Comparison of ENCODE assay signal across 1 cellular context in the genomic region with DNA sequence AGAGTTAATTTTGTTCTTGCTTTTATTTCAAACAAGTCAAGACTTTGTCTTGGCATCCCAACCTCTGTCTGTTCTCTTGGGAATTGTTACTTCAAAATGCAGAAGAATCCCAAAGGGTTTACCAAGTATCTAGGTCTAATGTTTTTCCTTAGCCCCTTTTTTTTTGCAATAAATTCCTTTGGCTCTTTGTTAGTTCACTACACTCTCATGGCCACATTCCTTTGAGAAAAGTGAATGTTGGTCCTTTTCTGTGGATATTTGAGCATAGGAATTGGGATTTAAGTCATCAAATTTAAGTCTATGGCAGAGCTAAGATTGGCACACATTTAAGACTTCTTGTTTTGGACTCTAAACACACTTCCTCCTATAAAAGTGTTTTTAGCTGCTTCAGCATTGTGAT.
TF ChIP-seq lines count a peak whose summit lies in the region.

No MANE protein-coding gene starts in this region.

TF ChIP-seq in SK-N-SH, 30 proteins besides CTCF, POLR2A, EP300 and RAD21 (continued from another document):
- TF ChIP-seq, protein P1, sequence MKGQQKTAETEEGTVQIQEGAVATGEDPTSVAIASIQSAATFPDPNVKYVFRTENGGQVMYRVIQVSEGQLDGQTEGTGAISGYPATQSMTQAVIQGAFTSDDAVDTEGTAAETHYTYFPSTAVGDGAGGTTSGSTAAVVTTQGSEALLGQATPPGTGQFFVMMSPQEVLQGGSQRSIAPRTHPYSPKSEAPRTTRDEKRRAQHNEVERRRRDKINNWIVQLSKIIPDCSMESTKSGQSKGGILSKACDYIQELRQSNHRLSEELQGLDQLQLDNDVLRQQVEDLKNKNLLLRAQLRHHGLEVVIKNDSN (IDR thresholded peaks at IDR 0.05; ENCODE audit: borderline replicate concordance, low read depth): no peak
- TF ChIP-seq RFX5 (IDR thresholded peaks at IDR 0.05; ENCODE audit: low read length) (no peak), CHD2 (IDR thresholded peaks at IDR 0.05; ENCODE audit: low read length, partially characterized antibody) (no peak), NRF1 (IDR thresholded peaks at IDR 0.05; ENCODE audit: low read depth, low read length) (no peak)
- TF ChIP-seq, protein P2, sequence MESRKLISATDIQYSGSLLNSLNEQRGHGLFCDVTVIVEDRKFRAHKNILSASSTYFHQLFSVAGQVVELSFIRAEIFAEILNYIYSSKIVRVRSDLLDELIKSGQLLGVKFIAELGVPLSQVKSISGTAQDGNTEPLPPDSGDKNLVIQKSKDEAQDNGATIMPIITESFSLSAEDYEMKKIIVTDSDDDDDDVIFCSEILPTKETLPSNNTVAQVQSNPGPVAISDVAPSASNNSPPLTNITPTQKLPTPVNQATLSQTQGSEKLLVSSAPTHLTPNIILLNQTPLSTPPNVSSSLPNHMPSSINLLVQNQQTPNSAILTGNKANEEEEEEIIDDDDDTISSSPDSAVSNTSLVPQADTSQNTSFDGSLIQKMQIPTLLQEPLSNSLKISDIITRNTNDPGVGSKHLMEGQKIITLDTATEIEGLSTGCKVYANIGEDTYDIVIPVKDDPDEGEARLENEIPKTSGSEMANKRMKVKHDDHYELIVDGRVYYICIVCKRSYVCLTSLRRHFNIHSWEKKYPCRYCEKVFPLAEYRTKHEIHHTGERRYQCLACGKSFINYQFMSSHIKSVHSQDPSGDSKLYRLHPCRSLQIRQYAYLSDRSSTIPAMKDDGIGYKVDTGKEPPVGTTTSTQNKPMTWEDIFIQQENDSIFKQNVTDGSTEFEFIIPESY (IDR thresholded peaks at IDR 0.05; ENCODE audit: borderline replicate concordance, low read depth): no peak
TF ChIP-seq in SK-N-SH: peak in this region for 0.
